ENCODE assay signal across 1 cellular context in the genomic region with DNA sequence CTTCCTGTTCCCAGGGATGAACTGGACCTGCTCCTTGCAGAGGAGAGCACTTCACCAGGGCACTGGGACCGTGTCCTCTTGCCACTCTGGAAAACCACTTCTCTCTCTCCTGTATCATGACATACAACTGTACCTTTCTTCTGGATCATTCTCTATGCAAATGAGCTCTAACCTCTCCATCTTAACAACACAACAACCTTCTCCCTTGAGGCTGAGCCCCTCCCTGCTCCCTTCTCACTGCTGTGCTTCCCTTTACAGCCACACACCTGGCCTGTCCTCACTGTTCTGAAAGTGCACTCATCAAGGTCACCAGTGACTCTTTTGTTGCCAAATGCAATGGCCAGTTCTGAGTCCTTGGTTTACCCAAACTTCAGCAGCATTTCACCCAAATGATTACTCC.
TF ChIP-seq lines count a peak whose summit lies in the region.

No MANE protein-coding gene starts in this region.

TF ChIP-seq in GM12878, 131 proteins besides CTCF, POLR2A, EP300 and RAD21:
- TF ChIP-seq ZNF217 (IDR thresholded peaks at IDR 0.05) (no peak), NBN (IDR thresholded peaks at IDR 0.05) (peak; percentile 23; the same call in 1 of the 2 replicates), IKZF1 (conservative IDR thresholded peaks at IDR 0.05) (peak; percentile 16; the same call in 1 of the 2 replicates), SMAD5 (IDR thresholded peaks at IDR 0.05; ENCODE audit: low read depth) (no peak), HDGF (IDR thresholded peaks at IDR 0.05) (peak; percentile 65), POU2F2 (IDR thresholded peaks at IDR 0.05; ENCODE audit: borderline replicate concordance, low read depth, low read length) (peak; percentile 54; the same call in 1 of the 3 replicates), MEF2B (IDR thresholded peaks at IDR 0.05; ENCODE audit: partially characterized antibody, poor library complexity, severe bottlenecking) (peak; percentile 31), TCF12 (IDR thresholded peaks at IDR 0.05; ENCODE audit: low read depth, low read length) (0 out of 2 replicates have a peak, but pooled peaks have one; percentile 24), CHD1 (IDR thresholded peaks at IDR 0.05; ENCODE audit: low read depth, low read length) (no peak), NR2C2 (IDR thresholded peaks at IDR 0.05; ENCODE audit: borderline replicate concordance, control insufficient read depth, insufficient read length, low read depth) (no peak)
- TF ChIP-seq, protein P1, sequence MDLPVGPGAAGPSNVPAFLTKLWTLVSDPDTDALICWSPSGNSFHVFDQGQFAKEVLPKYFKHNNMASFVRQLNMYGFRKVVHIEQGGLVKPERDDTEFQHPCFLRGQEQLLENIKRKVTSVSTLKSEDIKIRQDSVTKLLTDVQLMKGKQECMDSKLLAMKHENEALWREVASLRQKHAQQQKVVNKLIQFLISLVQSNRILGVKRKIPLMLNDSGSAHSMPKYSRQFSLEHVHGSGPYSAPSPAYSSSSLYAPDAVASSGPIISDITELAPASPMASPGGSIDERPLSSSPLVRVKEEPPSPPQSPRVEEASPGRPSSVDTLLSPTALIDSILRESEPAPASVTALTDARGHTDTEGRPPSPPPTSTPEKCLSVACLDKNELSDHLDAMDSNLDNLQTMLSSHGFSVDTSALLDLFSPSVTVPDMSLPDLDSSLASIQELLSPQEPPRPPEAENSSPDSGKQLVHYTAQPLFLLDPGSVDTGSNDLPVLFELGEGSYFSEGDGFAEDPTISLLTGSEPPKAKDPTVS (IDR thresholded peaks at IDR 0.05; ENCODE audit: low read depth, low read length): 0 out of 2 replicates have a peak, but pooled peaks have one; percentile 58
- TF ChIP-seq, protein P2, sequence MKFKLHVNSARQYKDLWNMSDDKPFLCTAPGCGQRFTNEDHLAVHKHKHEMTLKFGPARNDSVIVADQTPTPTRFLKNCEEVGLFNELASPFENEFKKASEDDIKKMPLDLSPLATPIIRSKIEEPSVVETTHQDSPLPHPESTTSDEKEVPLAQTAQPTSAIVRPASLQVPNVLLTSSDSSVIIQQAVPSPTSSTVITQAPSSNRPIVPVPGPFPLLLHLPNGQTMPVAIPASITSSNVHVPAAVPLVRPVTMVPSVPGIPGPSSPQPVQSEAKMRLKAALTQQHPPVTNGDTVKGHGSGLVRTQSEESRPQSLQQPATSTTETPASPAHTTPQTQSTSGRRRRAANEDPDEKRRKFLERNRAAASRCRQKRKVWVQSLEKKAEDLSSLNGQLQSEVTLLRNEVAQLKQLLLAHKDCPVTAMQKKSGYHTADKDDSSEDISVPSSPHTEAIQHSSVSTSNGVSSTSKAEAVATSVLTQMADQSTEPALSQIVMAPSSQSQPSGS (IDR thresholded peaks at IDR 0.05; ENCODE audit: low read length): no peak
- TF ChIP-seq, protein P3, sequence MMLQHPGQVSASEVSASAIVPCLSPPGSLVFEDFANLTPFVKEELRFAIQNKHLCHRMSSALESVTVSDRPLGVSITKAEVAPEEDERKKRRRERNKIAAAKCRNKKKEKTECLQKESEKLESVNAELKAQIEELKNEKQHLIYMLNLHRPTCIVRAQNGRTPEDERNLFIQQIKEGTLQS (IDR thresholded peaks at IDR 0.05; ENCODE audit: borderline replicate concordance, extremely low read depth, low read depth, low read length): no peak
